In the genomic region with DNA sequence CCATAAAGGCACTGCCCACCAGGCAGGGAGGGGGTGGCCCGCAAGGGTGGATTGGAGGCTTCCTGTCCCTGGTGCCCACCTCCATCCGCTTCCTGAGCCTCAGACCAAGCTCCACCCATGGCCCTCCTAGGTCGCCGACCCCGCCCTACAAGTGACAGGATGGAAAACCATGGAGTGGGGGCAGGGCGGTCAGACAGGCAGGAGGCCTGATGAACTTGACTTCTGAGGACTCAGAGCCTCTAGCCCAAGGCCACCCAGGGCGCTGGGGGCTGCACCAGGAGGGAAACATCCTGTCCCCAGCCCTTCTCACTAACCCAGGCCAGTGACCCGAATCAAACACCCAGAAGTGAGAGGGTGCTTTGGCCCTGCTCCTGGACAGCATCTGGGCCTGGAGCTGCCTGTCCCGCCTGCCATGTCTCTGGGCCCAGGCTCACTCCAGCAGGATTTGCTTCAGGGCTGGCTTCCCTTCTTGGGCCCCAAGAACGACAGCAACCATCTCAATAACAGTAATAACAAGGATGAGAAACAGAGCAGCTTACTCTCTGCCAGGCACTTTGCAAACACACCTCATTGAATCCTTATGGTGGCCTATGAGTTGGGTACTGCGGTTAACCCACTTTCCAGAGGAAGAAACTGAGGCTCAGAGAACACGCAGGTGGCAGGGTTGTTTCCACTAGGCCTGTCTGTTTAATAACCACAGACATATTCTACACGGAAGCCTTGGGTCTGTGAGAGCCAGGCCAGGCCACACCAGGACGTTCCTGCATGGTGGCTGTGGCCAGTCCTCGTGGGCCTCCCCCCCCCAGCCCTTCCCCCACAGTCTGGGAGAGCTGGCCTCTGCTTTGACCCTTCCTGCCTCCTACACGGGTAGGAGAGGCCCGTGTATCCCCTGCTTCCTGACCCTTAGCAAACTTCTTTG, we compare ENCODE assay signal across 8 cellular contexts. TPM values are rescaled to one million over a fixed set of nuclear protein-coding genes. Genes with fewer than 3 reads are reported as not detected.
A peak's percentile ranks its signal among the peaks of the same experiment; 100 is the strongest.
DNase-seq lines count a peak whose midpoint lies in the region; ATAC-seq and FAIRE-seq lines count a peak whose summit lies in the region.

No MANE protein-coding gene starts in this region.

- peaks cover 0 to 7% of the 10 kb centered on the region in 2 donors for H3K36me3 ChIP-seq in small intestine (ENCODE audit: control insufficient read depth in 2 of 2, insufficient read depth in 2 of 2, low read length in 2 of 2)

- peak overlapping the region in 1 of 2 donors; percentile 8 for H3K4me3 ChIP-seq in small intestine (ENCODE audit: low read depth in 1 of 2, low read length in 2 of 2)

- no peaks in the 10 kb centered on the region for H3K9me3 ChIP-seq in small intestine (ENCODE audit: control insufficient read depth, low read depth)

- in situ Hi-C loops in Caki2 (cut with HindIII; ENCODE audit: low pct_unique_long_range_greater_than_20kb, low sequenced_read_pairs) = no loop called here

- intact Hi-C loops in cardiac septum (cut with DNase I) = no loop called here

- no peak for ATAC-seq in HG03159 (IDR thresholded peaks at IDR 0.05; ENCODE audit: unreplicated experiment)

- H3K27ac ChIP-seq in small intestine (ENCODE audit: low read depth in 1 of 2, low read length in 1 of 2) = peak overlapping the region; percentile 69 to 92

- no peak for FAIRE-seq in small intestine (lab: Jason Lieb, UNC)
- FAIRE-seq in urothelium cell line (lab: Jason Lieb, UNC) = no peak

- 38 to 65% (median 55%) methylated on average over 17 of the region's 17 CpGs for WGBS in small intestine, 3 donors

- no peaks in the 10 kb centered on the region for H3K27me3 ChIP-seq in small intestine (ENCODE audit: control insufficient read depth in 2 of 2, insufficient read depth in 2 of 2, low read length in 2 of 2)

- DNase-seq in Caki2 (ENCODE audit: low read depth) = peak; percentile 67
- DNase-seq in KG1 (lab: John Stamatoyannopoulos, UW) = peak; percentile 70
- peak; percentile 90 for DNase-seq in activated CD8-positive, alpha-beta memory T cell treated with anti-CD3 and anti-CD28 coated beads, Interleukin-2, amount 50 U/mL, for 48 hours
- peak; percentile 86 for DNase-seq in cardiac septum (ENCODE audit: low spot score)
- DNase-seq in small intestine = peak; percentile 52
- DNase-seq in AG08395 (ENCODE audit: low spot score) = no peak
- DNase-seq in urothelium cell line (ENCODE audit: low spot score) = no peak

- H3K4me1 ChIP-seq in small intestine (ENCODE audit: control insufficient read depth in 2 of 2, insufficient read depth in 1 of 2, low read depth in 1 of 2, low read length in 1 of 2) = peaks cover 0 to 6% of the 10 kb centered on the region in 2 donors

RNA-seq across cellular contexts. Expression of gene ST6GALNAC6, which starts 4.4 kb away (rescaled TPM):
- 22.8 and 27.4 TPM in 2 replicates for total RNA-seq in Caki2 (2014; rRNA removed; shearing (Covaris generic); ENCODE audit: low replicate concordance)
- total RNA-seq in cardiac septum = 49.4 TPM
- polyA plus RNA-seq in small intestine = 10 to 100 TPM in 2 of 3 donors, 1 to 10 TPM in 1; 2.2 to 31.8 (median 15.4) TPM

RNA-seq across cellular contexts. Expression of gene ST6GALNAC4, which starts 13.0 kb away (rescaled TPM):
- 18.1 and 22.2 TPM in 2 replicates for total RNA-seq in Caki2 (2014; rRNA removed; shearing (Covaris generic); ENCODE audit: low replicate concordance)
- total RNA-seq in cardiac septum = 48.1 TPM
- polyA plus RNA-seq in small intestine = 10 to 100 TPM; 20.4 to 34.7 (median 24.6) TPM

RNA-seq across cellular contexts. Expression of gene AK1, which starts 26.3 kb away (rescaled TPM):
- 32.4 and 51.2 TPM in 2 replicates for total RNA-seq in Caki2 (2014; rRNA removed; shearing (Covaris generic); ENCODE audit: low replicate concordance)
- total RNA-seq in cardiac septum = 484 TPM
- polyA plus RNA-seq in small intestine = 10 to 100 TPM; 50.8 to 60.6 (median 52.5) TPM

RNA-seq across cellular contexts. Expression of gene PIP5KL1, which starts 26.8 kb away (rescaled TPM):
- 6.2 and 9.2 TPM in 2 replicates for total RNA-seq in Caki2 (2014; rRNA removed; shearing (Covaris generic); ENCODE audit: low replicate concordance)
- total RNA-seq in cardiac septum = 0.57 TPM
- under 1 TPM in 2 of 3 donors, not detected in 1; 0.60 to 0.81 TPM for polyA plus RNA-seq in small intestine

RNA-seq across cellular contexts. Expression of gene DPM2, which starts 33.8 kb away (rescaled TPM):
- 46.9 and 54.5 TPM in 2 replicates for total RNA-seq in Caki2 (2014; rRNA removed; shearing (Covaris generic); ENCODE audit: low replicate concordance)
- 14.9 TPM for total RNA-seq in cardiac septum
- polyA plus RNA-seq in small intestine = 10 to 100 TPM; 23.2 to 46.0 (median 37.8) TPM

Comparison
In these comparisons a context has a peak if more than half of its experiments do, and no peak if none do; other contexts are left out.
1. DNase-seq: peak in Caki2 (single experiment), KG1 (single experiment), activated CD8-positive, alpha-beta memory T cell treated with anti-CD3 and anti-CD28 coated beads, Interleukin-2, amount 50 U/mL, for 48 hours (single experiment), cardiac septum (single experiment) and small intestine (single experiment); none in AG08395 (single experiment) and urothelium cell line (single experiment).